ENCODE assay signal across 8 cellular contexts in genomic region chr11:35943294-35943693, GRCh38. TPM values are rescaled to one million over a fixed set of nuclear protein-coding genes. Genes with fewer than 3 reads are reported as not detected.
DNase-seq lines count a peak whose midpoint lies in the region; ATAC-seq and TF ChIP-seq lines count a peak whose summit lies in the region.

No MANE protein-coding gene starts in this region.

- no peak for ATAC-seq in GM18858 (IDR thresholded peaks at IDR 0.05; ENCODE audit: unreplicated experiment)

- POLR2A ChIA-PET in CD4-positive, alpha-beta memory T cell (lab: Charles Lee; ENCODE audit: partially characterized antibody), result no interaction called here

- no peaks in the 10 kb centered on the region for H3K9me3 Mint-ChIP-seq in CD4-positive, alpha-beta memory T cell

- H4K20me1 ChIP-seq in OCI-LY1 (ENCODE audit: insufficient read depth, low read length), result no peaks in the 10 kb centered on the region

- intact Hi-C loops in CD4-positive, alpha-beta memory T cell (cut with micrococcal nuclease), result no loop called here
- intact Hi-C loops in ovary (cut with DNase I), result no loop called here

- no peak overlapping the region for H3K27ac Mint-ChIP-seq in CD4-positive, alpha-beta memory T cell

- CTCF ChIA-PET in CD4-positive, alpha-beta memory T cell (lab: Charles Lee; ENCODE audit: partially characterized antibody), result no interaction called here

- H3K4me3 Mint-ChIP-seq in CD4-positive, alpha-beta memory T cell, result peak overlapping the region; percentile 73 to 87 (median 82)

- TF ChIP-seq POLR2A in ovary (IDR thresholded peaks at IDR 0.05), result no peak

- H3K27ac ChIP-seq in CD4-positive, alpha-beta memory T cell (ENCODE audit: low read depth, low read length), result no peak overlapping the region
- H3K27ac ChIP-seq in OCI-LY1 (ENCODE audit: low read depth, low read length, poor library complexity, severe bottlenecking) (no peak overlapping the region), ovary (peak overlapping the region in 1 of 2 donors; percentile 47)

- WGBS in ovary, 3 donors, result 9 to 17% (median 14%) methylated on average over 9 of the region's 9 CpGs

- no peaks in the 10 kb centered on the region for H3K9me3 ChIP-seq in CD4-positive, alpha-beta memory T cell (ENCODE audit: control insufficient read depth in 1 of 2, low read length in 2 of 2)
- H3K9me3 ChIP-seq in OCI-LY1 (ENCODE audit: low read length) (no peaks in the 10 kb centered on the region), endocrine pancreas (ENCODE audit: control insufficient read depth, low read length) (no peaks in the 10 kb centered on the region), ovary (no peaks in the 10 kb centered on the region)

- no peaks in the 10 kb centered on the region for H3K9me2 ChIP-seq in OCI-LY1 (ENCODE audit: low read depth, low read length)

- H3K4me2 ChIP-seq in OCI-LY1 (ENCODE audit: low read length), result 0 out of 2 replicates have a peak overlapping the region, but pooled peaks have one; percentile 21

- TF ChIP-seq EP300 in ovary (IDR thresholded peaks at IDR 0.05), result no peak

- peaks cover 35 to 38% of the 10 kb centered on the region in 2 donors for H3K27me3 Mint-ChIP-seq in CD4-positive, alpha-beta memory T cell

- no peaks in the 10 kb centered on the region for H3K36me3 ChIP-seq in CD4-positive, alpha-beta memory T cell (ENCODE audit: insufficient read depth, low read length)
- H3K36me3 ChIP-seq in OCI-LY1 (ENCODE audit: insufficient read depth, low read length) (no peaks in the 10 kb centered on the region), endocrine pancreas (ENCODE audit: control insufficient read depth, insufficient read depth, low read length) (no peaks in the 10 kb centered on the region), ovary (no peaks in the 10 kb centered on the region)

- H2AFZ ChIP-seq in OCI-LY1 (ENCODE audit: low read length), result no peak overlapping the region

- H3K4me3 ChIP-seq in CD4-positive, alpha-beta memory T cell (ENCODE audit: low read length in 2 of 2), result no peak overlapping the region
- H3K4me3 ChIP-seq in OCI-LY1 (ENCODE audit: low read depth, low read length, poor library complexity, severe bottlenecking) (peak overlapping the region; percentile 28), endocrine pancreas (ENCODE audit: control insufficient read depth, insufficient read depth, low read length) (peak overlapping the region; percentile 71), ovary (peak overlapping the region; percentile 75)

- no peak for DNase-seq in CD4-positive, alpha-beta memory T cell
- DNase-seq in ovary (peak in 2 of 5 donors; percentile 23 to 35), NOMO-1 treated with DMSO at 0.1 percent for 48 hours (lab: John Stamatoyannopoulos, UW; ENCODE audit: unreplicated experiment) (no peak), NCI-H226 (no peak)
- DNase-seq in activated CD8-positive, alpha-beta memory T cell treated with anti-CD3 and anti-CD28 coated beads for 24 hours, result no peak

- H3K27me3 ChIP-seq in CD4-positive, alpha-beta memory T cell (ENCODE audit: insufficient read depth, low read length), result no peaks in the 10 kb centered on the region
- H3K27me3 ChIP-seq in OCI-LY1 (ENCODE audit: insufficient read depth, low read length), result no peaks in the 10 kb centered on the region
- H3K27me3 ChIP-seq in endocrine pancreas (ENCODE audit: control insufficient read depth, insufficient read depth, low read length), result no peaks in the 10 kb centered on the region
- no peaks in the 10 kb centered on the region for H3K27me3 ChIP-seq in ovary

- H3F3A ChIP-seq in OCI-LY1 (ENCODE audit: insufficient read depth, low read length), result no peaks in the 10 kb centered on the region

- H3K79me2 ChIP-seq in OCI-LY1 (ENCODE audit: insufficient read depth, low read length), result no peaks in the 10 kb centered on the region

- H3K4me1 Mint-ChIP-seq in CD4-positive, alpha-beta memory T cell, result peaks cover 2 to 20% (median 10%) of the 10 kb centered on the region in 4 donors

- no peaks in the 10 kb centered on the region for H3K4me1 ChIP-seq in CD4-positive, alpha-beta memory T cell (ENCODE audit: insufficient read depth, low read length)
- no peaks in the 10 kb centered on the region for H3K4me1 ChIP-seq in OCI-LY1 (ENCODE audit: insufficient read depth, low read length, severe bottlenecking)
- H3K4me1 ChIP-seq in endocrine pancreas (ENCODE audit: control insufficient read depth, insufficient read depth, low read length), result no peaks in the 10 kb centered on the region
- peaks cover 19% of the 10 kb centered on the region for H3K4me1 ChIP-seq in ovary (ENCODE audit: insufficient read depth)

- H3K36me3 Mint-ChIP-seq in CD4-positive, alpha-beta memory T cell, result no peaks in the 10 kb centered on the region

- H3K9ac ChIP-seq in OCI-LY1 (ENCODE audit: low read length) (no peak overlapping the region), endocrine pancreas (ENCODE audit: control insufficient read depth, insufficient read depth, low read length) (peak overlapping the region; percentile 76)

- TF ChIP-seq CTCF in OCI-LY1 (IDR thresholded peaks at IDR 0.05; ENCODE audit: low read length), result no peak
- no peak for TF ChIP-seq CTCF in ovary (IDR thresholded peaks at IDR 0.05)

RNA-seq across cellular contexts. Expression of gene LDLRAD3, which starts 0.6 kb away (rescaled TPM):
- total RNA-seq in CD4-positive, alpha-beta memory T cell, result not detected
- polyA plus RNA-seq in CD4-positive, alpha-beta memory T cell, result not detected
- 10 to 100 TPM; 14.5 to 32.4 (median 18.8) TPM for total RNA-seq in ovary
- 10 to 100 TPM; 17.1 TPM for polyA plus RNA-seq in ovary

Comparison
In these comparisons a context has a peak if more than half of its experiments do, and no peak if none do; other contexts are left out.
1. H3K4me3 ChIP-seq: peak in OCI-LY1 (single experiment), endocrine pancreas (single experiment) and ovary (single experiment); none in CD4-positive, alpha-beta memory T cell (0 of 2).
2. RNA of gene LDLRAD3, which starts 0.6 kb away (total RNA-seq): 14.5 to 32.4 TPM in ovary; not detected in CD4-positive, alpha-beta memory T cell; every median in the first group is over 10 times any median in the second.